20 cellular contexts compared by ENCODE assay signal in the genomic region with DNA sequence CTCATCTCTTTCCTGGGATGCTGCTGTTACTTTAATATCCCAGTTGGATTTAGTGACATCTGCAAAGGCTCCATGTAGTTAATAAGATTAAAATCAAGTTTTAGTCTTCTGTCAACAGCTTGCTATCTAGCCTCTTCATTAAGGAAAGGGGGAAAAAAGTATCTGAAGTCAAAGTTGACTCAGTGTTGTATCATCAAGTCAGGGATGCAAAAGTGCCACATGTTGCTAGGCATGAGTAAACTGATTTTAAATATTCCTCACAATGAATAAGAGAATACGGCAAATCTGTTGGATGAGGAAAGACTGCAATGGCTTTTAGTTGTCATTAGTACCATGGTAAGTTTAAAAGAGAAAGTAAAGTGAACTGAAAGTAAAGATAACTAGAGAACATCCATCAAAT.
DNase-seq lines count a peak whose midpoint lies in the region; TF ChIP-seq lines count a peak whose summit lies in the region.
"Had no signal": no experiment of that assay in that cellular context is flagged by ENCODE, and none has a peak within 500 bp of the region (broad histone marks: within the 10 kb centered on the region; RNA-seq: fewer than 3 reads in every experiment).

No MANE protein-coding gene starts in this region.

- H3K4me1 ChIP-seq in PC-9 (replicated peaks; ENCODE audit: insufficient read depth): no peaks in the 10 kb centered on the region
- H3K4me1 ChIP-seq: breast epithelium had no signal

- H3K27ac ChIP-seq in PC-9: no peak overlapping the region
- H3K27ac ChIP-seq: breast epithelium had no signal

- in situ Hi-C loops in GM13977 (cut with MboI; ENCODE audit: low pct_unique_long_range_greater_than_20kb, low sequenced_read_pairs, unreplicated experiment): no loop called here

- H3K27me3 ChIP-seq in PC-9 (ENCODE audit: insufficient read depth, low read depth): no peaks in the 10 kb centered on the region
- H3K27me3 ChIP-seq: breast epithelium had no signal

- 0 out of 2 replicates have a peak, but pooled peaks cover 4% of the 10 kb centered on the region for H3K9me3 ChIP-seq in PC-9 (ENCODE audit: insufficient read depth, low read depth)
- H3K9me3 ChIP-seq: breast epithelium had no signal

- H3K79me2 ChIP-seq in PC-9 (ENCODE audit: low read depth): no peaks in the 10 kb centered on the region

- H3K36me3 ChIP-seq in PC-9 (ENCODE audit: low read depth): no peaks in the 10 kb centered on the region
- H3K36me3 ChIP-seq: breast epithelium had no signal

- TF ChIP-seq CTCF in AG10803 (conservative IDR thresholded peaks at IDR 0.05; ENCODE audit: low read length): no peak
- no peak for TF ChIP-seq CTCF in PC-9 (conservative IDR thresholded peaks at IDR 0.05)
- no peak for TF ChIP-seq CTCF in GM13977 (IDR thresholded peaks at IDR 0.05; ENCODE audit: extremely low read depth, insufficient read depth, missing control alignments)

- no peaks in the 10 kb centered on the region for H4K20me1 ChIP-seq in PC-9 (ENCODE audit: insufficient read depth)

- H3K4me3 ChIP-seq in AG10803 (ENCODE audit: low read length) (no peak overlapping the region), PC-9 (no peak overlapping the region)
- H3K4me3 ChIP-seq: breast epithelium had no signal

- no peaks in the 10 kb centered on the region for H3F3A ChIP-seq in PC-9 (ENCODE audit: insufficient read depth, low read depth)

- BruUV-seq in PC-9 (replicated peaks; lab: Mats Ljungman, UMichigan): no TSS peak

- H3K4me2 ChIP-seq in PC-9: no peak overlapping the region

- no peak overlapping the region for H2AFZ ChIP-seq in PC-9

- POLR2A ChIA-PET in PC-9 (lab: Charles Lee; ENCODE audit: unreplicated experiment): no interaction called here

- CTCF ChIA-PET in PC-9 (lab: Charles Lee): no interaction called here

- DNase-seq in AG10803 (ENCODE audit: low read depth) (peak; percentile 29), GM04504 (ENCODE audit: low read depth) (peak; percentile 27), SK-N-DZ (ENCODE audit: low spot score) (peak; percentile 68), kidney tubule cell (ENCODE audit: low spot score) (peak; percentile 39), PC-9 (no peak), GM13977 (ENCODE audit: low spot score) (no peak), HPDE6-E6E7 (ENCODE audit: extremely low spot score) (no peak)
- DNase-seq: activated CD4-positive, alpha-beta T cell treated with anti-CD3 and anti-CD28 coated beads for 1 hour; activated CD8-positive, alpha-beta memory T cell treated with anti-CD3 and anti-CD28 coated beads for 24 hours; activated naive CD4-positive, alpha-beta T cell; activated T-cell treated with anti-CD3 and anti-CD28 coated beads, Interleukin-2, amount 50 U/mL, for 24 hours; immature natural killer cell; KG1; left ventricle myocardium superior; NCI-H1694 treated with DMSO at 0.1 percent for 48 hours; NCI-H526 treated with DMSO at 0.1 percent for 48 hours; SHP77 treated with DMSO at 0.1 percent for 48 hours; substantia nigra; T-cell had no signal

- intact Hi-C loops in PC-9 (cut with micrococcal nuclease; ENCODE audit: unreplicated experiment): no loop called here

- no peaks in the 10 kb centered on the region; the same call in 1 of the 2 replicates for H3K9me2 ChIP-seq in PC-9 (ENCODE audit: insufficient read depth)

Comparison
In these comparisons a context has a peak if more than half of its experiments do, and no peak if none do; other contexts are left out.
1. DNase-seq: peak in AG10803 (single experiment), GM04504 (single experiment), SK-N-DZ (single experiment) and kidney tubule cell (single experiment); none in PC-9 (0 of 2), GM13977 (single experiment) and HPDE6-E6E7 (single experiment).